Comparison of ENCODE assay signal across 10 cellular contexts in genomic region chr7:47720141-47720906, GRCh38.
A peak's percentile ranks its signal among the peaks of the same experiment; 100 is the strongest.
DNase-seq lines count a peak whose midpoint lies in the region; ATAC-seq and TF ChIP-seq lines count a peak whose summit lies in the region.
"Had no signal": no experiment of that assay in that cellular context is flagged by ENCODE, and none has a peak within 500 bp of the region (broad histone marks: within the 10 kb centered on the region; RNA-seq: fewer than 3 reads in every experiment).

No MANE protein-coding gene starts in this region.

- no peaks in the 10 kb centered on the region for H4K20me1 ChIP-seq in OCI-LY3 (ENCODE audit: insufficient read depth, low read length)

- H3K27me3 ChIP-seq in OCI-LY3 (ENCODE audit: low read depth, low read length), result peaks cover 8% of the 10 kb centered on the region; the same call in 1 of the 2 replicates
- H3K27me3 ChIP-seq: hepatocyte had no signal

- 0 out of 2 replicates have a peak overlapping the region, but pooled peaks have one; percentile 13 for H3K4me3 ChIP-seq in OCI-LY3 (ENCODE audit: low read length)
- no peak overlapping the region for H3K4me3 ChIP-seq in lower leg skin (ENCODE audit: low read depth, poor library complexity, severe bottlenecking)
- H3K4me3 ChIP-seq: hepatocyte had no signal

- H3K4me2 ChIP-seq in OCI-LY3 (ENCODE audit: low read length), result peak overlapping the region; percentile 45
- H3K4me2 ChIP-seq: hepatocyte had no signal

- intact Hi-C loops in lower leg skin (cut with DNase I; ENCODE audit: low total_unique reads), result no loop called here

- H3K9ac ChIP-seq in OCI-LY3 (ENCODE audit: low read length), result no peak overlapping the region

- no peak for TF ChIP-seq CTCF in OCI-LY3 (IDR thresholded peaks at IDR 0.05; ENCODE audit: low read depth, low read length)
- no peak for TF ChIP-seq CTCF in lower leg skin (IDR thresholded peaks at IDR 0.05)

- H3K9me3 ChIP-seq in OCI-LY3 (ENCODE audit: insufficient read depth, low read length), result peaks cover 4% of the 10 kb centered on the region; the same call in 1 of the 2 replicates

- H3K4me1 ChIP-seq in OCI-LY3 (ENCODE audit: low read length), result peaks cover 25% of the 10 kb centered on the region

- ATAC-seq in GM21717 (IDR thresholded peaks at IDR 0.05; ENCODE audit: unreplicated experiment) (peak; percentile 83), HG03095 (IDR thresholded peaks at IDR 0.05; ENCODE audit: unreplicated experiment) (no peak), HG03378 (IDR thresholded peaks at IDR 0.05; ENCODE audit: unreplicated experiment) (no peak)

- H3K79me2 ChIP-seq in OCI-LY3 (ENCODE audit: low read length), result no peaks in the 10 kb centered on the region
- H3K79me2 ChIP-seq: hepatocyte had no signal

- no peaks in the 10 kb centered on the region for H3K36me3 ChIP-seq in OCI-LY3 (replicated peaks; ENCODE audit: low read depth, low read length)

- 48 to 50% methylated on average over 12 of the region's 12 CpGs for WGBS in lower leg skin, 2 donors

- no peak overlapping the region for H2AFZ ChIP-seq in OCI-LY3 (ENCODE audit: low read depth, low read length)
- H2AFZ ChIP-seq: hepatocyte had no signal

- no peak overlapping the region for H3K27ac ChIP-seq in OCI-LY3 (ENCODE audit: low read length)
- H3K27ac ChIP-seq: C4-2B, hepatocyte had no signal

- peak; percentile 63 for DNase-seq in EH (ENCODE audit: low read depth)
- peak; percentile 53 to 86 for DNase-seq in lower leg skin (ENCODE audit: low spot score in 2 of 2)
- DNase-seq in HK-2 (ENCODE audit: unreplicated experiment), result no peak
- DNase-seq in dedifferentiated amniotic fluid mesenchymal stem cell (ENCODE audit: extremely low spot score), result no peak

- TF ChIP-seq POLR2A in lower leg skin (IDR thresholded peaks at IDR 0.05), result no peak

Comparison
In these comparisons a context has a peak if more than half of its experiments do, and no peak if none do; other contexts are left out.
1. DNase-seq: peak in EH (single experiment) and lower leg skin (2 of 2); none in HK-2 (single experiment) and dedifferentiated amniotic fluid mesenchymal stem cell (single experiment).